Comparison of ENCODE assay signal across 8 cellular contexts in the genomic region with DNA sequence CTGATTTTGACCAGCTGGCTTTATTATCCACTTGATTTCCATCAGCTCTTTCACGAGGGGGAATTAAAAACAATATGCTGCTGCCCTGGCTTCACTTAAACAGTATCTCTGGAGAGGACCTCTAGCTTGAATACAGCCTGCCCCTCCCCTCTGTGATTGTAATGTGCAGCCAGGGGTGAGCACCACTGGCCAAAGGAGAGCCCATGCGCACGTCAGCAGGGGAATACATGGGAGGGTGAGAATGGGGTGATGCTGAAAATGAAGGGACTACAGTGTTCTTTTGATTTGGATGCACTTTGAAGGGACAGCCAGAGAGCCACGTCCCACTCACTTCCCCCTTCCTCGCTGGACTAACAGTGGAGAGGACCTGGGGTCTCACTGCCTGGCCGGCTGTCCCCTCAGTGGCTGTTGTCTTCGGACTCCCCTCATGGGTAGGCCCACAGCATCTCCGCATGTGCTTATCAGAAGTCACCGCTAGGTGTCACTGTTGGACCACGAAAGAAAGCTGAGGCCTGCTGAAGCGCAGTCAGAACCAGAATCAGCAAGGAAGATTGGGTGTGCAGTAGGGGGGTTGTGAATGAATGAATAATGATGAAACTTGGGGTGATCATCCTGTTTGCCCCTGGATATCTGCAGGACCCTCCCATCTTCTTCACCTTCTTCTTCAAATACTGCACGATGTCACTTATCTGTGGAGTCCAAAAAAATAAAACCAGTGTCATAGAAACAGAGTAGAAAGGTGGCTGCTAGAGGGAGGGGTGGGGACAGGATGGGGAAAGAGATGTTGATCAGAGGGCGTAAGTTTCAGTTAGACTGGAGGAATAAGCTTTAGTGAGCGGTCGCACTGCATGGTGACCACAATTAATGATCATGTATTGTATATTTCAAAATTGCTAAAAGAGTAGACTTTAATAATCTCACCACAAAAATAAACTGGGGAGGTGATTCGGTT. TPM values are rescaled to one million over a fixed set of nuclear protein-coding genes. Genes with fewer than 3 reads are reported as not detected.
DNase-seq lines count a peak whose midpoint lies in the region; ATAC-seq and TF ChIP-seq lines count a peak whose summit lies in the region.

No MANE protein-coding gene starts in this region.

- no peak for TF ChIP-seq POLR2A in esophagus squamous epithelium (IDR thresholded peaks at IDR 0.05)

- H3K9ac ChIP-seq in NT2/D1 (ENCODE audit: insufficient read length, low read depth): peak overlapping the region; percentile 34

- H3K9me3 ChIP-seq in NT2/D1 (ENCODE audit: insufficient read depth, low read length) (no peaks in the 10 kb centered on the region), esophagus squamous epithelium (no peaks in the 10 kb centered on the region)

- no peaks in the 10 kb centered on the region for H3K36me3 ChIP-seq in NT2/D1 (ENCODE audit: insufficient read depth, insufficient read length, low read length)
- H3K36me3 ChIP-seq in esophagus squamous epithelium: no peaks in the 10 kb centered on the region

- peaks cover 0 to 5% of the 10 kb centered on the region in 2 donors for H3K4me1 Mint-ChIP-seq in natural killer cell treated with Interleukin-12 subunit alpha and Interleukin-12 subunit beta and Interleukin-15 and Interleukin-18, amount 100 ng/mL, for 72 hours (ENCODE audit: low read depth in 2 of 2)

- peaks cover 10 to 26% of the 10 kb centered on the region in 2 donors for H3K27me3 Mint-ChIP-seq in natural killer cell treated with Interleukin-12 subunit alpha and Interleukin-12 subunit beta and Interleukin-15 and Interleukin-18, amount 100 ng/mL, for 72 hours

- H3K27ac ChIP-seq in esophagus squamous epithelium: no peak overlapping the region

- H3K4me3 ChIP-seq in NT2/D1 (ENCODE audit: insufficient read length, low read depth): no peak overlapping the region
- no peak overlapping the region for H3K4me3 ChIP-seq in esophagus squamous epithelium

- H3K4me1 ChIP-seq in NT2/D1 (ENCODE audit: insufficient read depth, insufficient read length) (peaks cover 3% of the 10 kb centered on the region), esophagus squamous epithelium (peaks cover 0 to 11% (median 0%) of the 10 kb centered on the region in 3 donors)

- ATAC-seq in HG03565 (IDR thresholded peaks at IDR 0.05; ENCODE audit: unreplicated experiment): peak; percentile 78
- peak; percentile 68 to 81 for ATAC-seq in natural killer cell treated with Interleukin-12 subunit alpha and Interleukin-12 subunit beta and Interleukin-15 and Interleukin-18, amount 100 ng/mL, for 72 hours

- TF ChIP-seq CTCF in esophagus squamous epithelium (IDR thresholded peaks at IDR 0.05): peak; percentile 65 to 84 (median 76)

- H3K27ac Mint-ChIP-seq in natural killer cell treated with Interleukin-12 subunit alpha and Interleukin-12 subunit beta and Interleukin-15 and Interleukin-18, amount 100 ng/mL, for 72 hours: no peak overlapping the region

- H3K4me3 Mint-ChIP-seq in natural killer cell treated with Interleukin-12 subunit alpha and Interleukin-12 subunit beta and Interleukin-15 and Interleukin-18, amount 100 ng/mL, for 72 hours: no peak overlapping the region

- no peaks in the 10 kb centered on the region for H3K9me3 Mint-ChIP-seq in natural killer cell treated with Interleukin-12 subunit alpha and Interleukin-12 subunit beta and Interleukin-15 and Interleukin-18, amount 100 ng/mL, for 72 hours

- no peaks in the 10 kb centered on the region for H3K27me3 ChIP-seq in NT2/D1 (ENCODE audit: insufficient read depth, insufficient read length)
- no peaks in the 10 kb centered on the region for H3K27me3 ChIP-seq in esophagus squamous epithelium

- 27 to 33% methylated on average over 11 to 16 of the region's 16 CpGs for WGBS in esophagus squamous epithelium, 2 donors

- H3K36me3 Mint-ChIP-seq in natural killer cell treated with Interleukin-12 subunit alpha and Interleukin-12 subunit beta and Interleukin-15 and Interleukin-18, amount 100 ng/mL, for 72 hours: no peaks in the 10 kb centered on the region

- DNase-seq in CD1c-positive myeloid dendritic cell (ENCODE audit: extremely low spot score): peak; percentile 77
- DNase-seq in GM19240 (ENCODE audit: insufficient read length, low spot score): peak; percentile 71
- peak; percentile 56 for DNase-seq in NT2/D1 (ENCODE audit: low read depth, low spot score)
- peak; percentile 47 for DNase-seq in activated T-cell treated with anti-CD3 and anti-CD28 coated beads for 48 hours (ENCODE audit: low read depth)
- DNase-seq in esophagus squamous epithelium (lab: John Stamatoyannopoulos, UW): no peak
- peak; percentile 80 for DNase-seq in natural killer cell treated with Interleukin-12 subunit alpha and Interleukin-12 subunit beta and Interleukin-15 and Interleukin-18, amount 100 ng/mL, for 72 hours (ENCODE audit: low spot score)
- peak; percentile 51 for DNase-seq in stimulated activated naive CD4-positive, alpha-beta T cell treated with Interleukin-2 at 50 U/mL for 16 hours (lab: John Stamatoyannopoulos, UW)

- intact Hi-C loops in esophagus squamous epithelium (cut with DNase I): loop anchor here (5.0 kb wide), 3 partner anchors 448 to 948 kb away; no protein-coding TSS in a partner anchor

RNA-seq across cellular contexts. Expression of a gene that starts 32.8 kb away (rescaled TPM):
- total RNA-seq in esophagus squamous epithelium: 1 to 10 TPM in 1 of 4 donors, under 1 TPM in 3; 0.04 to 3.1 (median 0.53) TPM
- not detected for total RNA-seq in natural killer cell treated with Interleukin-12 subunit alpha and Interleukin-12 subunit beta and Interleukin-15 and Interleukin-18, amount 100 ng/mL, for 72 hours
